In genomic region chr9:281753-282645, GRCh38 we compare ENCODE assay signal across 2 cellular contexts.
TF ChIP-seq lines count a peak whose summit lies in the region.

No MANE protein-coding gene starts in this region.

TF ChIP-seq in HepG2, 621 proteins besides CTCF, POLR2A, EP300 and RAD21 (continues in another document):
- TF ChIP-seq ZBED4 (CRISPR knock-in tag; IDR thresholded peaks at IDR 0.05; ENCODE audit: borderline replicate concordance) (no peak), ZNF780A (CRISPR knock-in tag; IDR thresholded peaks at IDR 0.05) (no peak), HMG20A (CRISPR knock-in tag; IDR thresholded peaks at IDR 0.05; ENCODE audit: borderline replicate concordance) (no peak), NPAS2 (CRISPR knock-in tag; IDR thresholded peaks at IDR 0.05; ENCODE audit: borderline replicate concordance) (no peak), SNRNP70 (IDR thresholded peaks at IDR 0.05; ENCODE audit: low read depth, low read length) (no peak), SMYD3 (CRISPR knock-in tag; IDR thresholded peaks at IDR 0.05) (no peak), ZNF329 (CRISPR knock-in tag; IDR thresholded peaks at IDR 0.05; ENCODE audit: low read depth) (no peak), NFYC (CRISPR knock-in tag; IDR thresholded peaks at IDR 0.05) (no peak), STAG1 (CRISPR knock-in tag; IDR thresholded peaks at IDR 0.05) (no peak), PATZ1 (CRISPR knock-in tag; IDR thresholded peaks at IDR 0.05) (no peak)
- TF ChIP-seq, protein P1, sequence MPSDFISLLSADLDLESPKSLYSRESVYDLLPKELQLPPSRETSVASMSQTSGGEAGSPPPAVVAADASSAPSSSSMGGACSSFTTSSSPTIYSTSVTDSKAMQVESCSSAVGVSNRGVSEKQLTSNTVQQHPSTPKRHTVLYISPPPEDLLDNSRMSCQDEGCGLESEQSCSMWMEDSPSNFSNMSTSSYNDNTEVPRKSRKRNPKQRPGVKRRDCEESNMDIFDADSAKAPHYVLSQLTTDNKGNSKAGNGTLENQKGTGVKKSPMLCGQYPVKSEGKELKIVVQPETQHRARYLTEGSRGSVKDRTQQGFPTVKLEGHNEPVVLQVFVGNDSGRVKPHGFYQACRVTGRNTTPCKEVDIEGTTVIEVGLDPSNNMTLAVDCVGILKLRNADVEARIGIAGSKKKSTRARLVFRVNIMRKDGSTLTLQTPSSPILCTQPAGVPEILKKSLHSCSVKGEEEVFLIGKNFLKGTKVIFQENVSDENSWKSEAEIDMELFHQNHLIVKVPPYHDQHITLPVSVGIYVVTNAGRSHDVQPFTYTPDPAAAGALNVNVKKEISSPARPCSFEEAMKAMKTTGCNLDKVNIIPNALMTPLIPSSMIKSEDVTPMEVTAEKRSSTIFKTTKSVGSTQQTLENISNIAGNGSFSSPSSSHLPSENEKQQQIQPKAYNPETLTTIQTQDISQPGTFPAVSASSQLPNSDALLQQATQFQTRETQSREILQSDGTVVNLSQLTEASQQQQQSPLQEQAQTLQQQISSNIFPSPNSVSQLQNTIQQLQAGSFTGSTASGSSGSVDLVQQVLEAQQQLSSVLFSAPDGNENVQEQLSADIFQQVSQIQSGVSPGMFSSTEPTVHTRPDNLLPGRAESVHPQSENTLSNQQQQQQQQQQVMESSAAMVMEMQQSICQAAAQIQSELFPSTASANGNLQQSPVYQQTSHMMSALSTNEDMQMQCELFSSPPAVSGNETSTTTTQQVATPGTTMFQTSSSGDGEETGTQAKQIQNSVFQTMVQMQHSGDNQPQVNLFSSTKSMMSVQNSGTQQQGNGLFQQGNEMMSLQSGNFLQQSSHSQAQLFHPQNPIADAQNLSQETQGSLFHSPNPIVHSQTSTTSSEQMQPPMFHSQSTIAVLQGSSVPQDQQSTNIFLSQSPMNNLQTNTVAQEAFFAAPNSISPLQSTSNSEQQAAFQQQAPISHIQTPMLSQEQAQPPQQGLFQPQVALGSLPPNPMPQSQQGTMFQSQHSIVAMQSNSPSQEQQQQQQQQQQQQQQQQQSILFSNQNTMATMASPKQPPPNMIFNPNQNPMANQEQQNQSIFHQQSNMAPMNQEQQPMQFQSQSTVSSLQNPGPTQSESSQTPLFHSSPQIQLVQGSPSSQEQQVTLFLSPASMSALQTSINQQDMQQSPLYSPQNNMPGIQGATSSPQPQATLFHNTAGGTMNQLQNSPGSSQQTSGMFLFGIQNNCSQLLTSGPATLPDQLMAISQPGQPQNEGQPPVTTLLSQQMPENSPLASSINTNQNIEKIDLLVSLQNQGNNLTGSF (CRISPR knock-in tag; IDR thresholded peaks at IDR 0.05) = no peak

TF ChIP-seq in GM12878, 131 proteins besides CTCF, POLR2A, EP300 and RAD21 (continued from another document):
- 0 out of 2 replicates have a peak, but pooled peaks have one; percentile 35 for TF ChIP-seq YY1 (IDR thresholded peaks at IDR 0.05; ENCODE audit: low read depth, low read length)
- no peak for TF ChIP-seq NR2C1 (IDR thresholded peaks at IDR 0.05)
- TF ChIP-seq, protein P2, sequence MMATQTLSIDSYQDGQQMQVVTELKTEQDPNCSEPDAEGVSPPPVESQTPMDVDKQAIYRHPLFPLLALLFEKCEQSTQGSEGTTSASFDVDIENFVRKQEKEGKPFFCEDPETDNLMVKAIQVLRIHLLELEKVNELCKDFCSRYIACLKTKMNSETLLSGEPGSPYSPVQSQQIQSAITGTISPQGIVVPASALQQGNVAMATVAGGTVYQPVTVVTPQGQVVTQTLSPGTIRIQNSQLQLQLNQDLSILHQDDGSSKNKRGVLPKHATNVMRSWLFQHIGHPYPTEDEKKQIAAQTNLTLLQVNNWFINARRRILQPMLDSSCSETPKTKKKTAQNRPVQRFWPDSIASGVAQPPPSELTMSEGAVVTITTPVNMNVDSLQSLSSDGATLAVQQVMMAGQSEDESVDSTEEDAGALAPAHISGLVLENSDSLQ (IDR thresholded peaks at IDR 0.05) = peak; percentile 85
